ENCODE assay signal across 8 cellular contexts in genomic region chr5:91381134-91381773, GRCh38. TPM values are rescaled to one million over a fixed set of nuclear protein-coding genes. Genes with fewer than 3 reads are reported as not detected.
DNase-seq lines count a peak whose midpoint lies in the region; ATAC-seq and TF ChIP-seq lines count a peak whose summit lies in the region.

No MANE protein-coding gene starts in this region.

- peak in 1 of 2 donors; percentile 85 for TF ChIP-seq EP300 in tibial nerve (IDR thresholded peaks at IDR 0.05)

- peak overlapping the region; percentile 96 for H3K27ac Mint-ChIP-seq in activated T-cell treated with anti-CD3 and anti-CD28 coated beads, Interleukin-2, amount 50 U/mL, for 72 hours

- 0 to 1% methylated on average over 9 of the region's 9 CpGs for WGBS in tibial nerve, 2 donors

- H3K4me3 ChIP-seq in adipocyte (ENCODE audit: low read length), result peak overlapping the region; percentile 99
- peak overlapping the region; percentile 54 to 82 (median 76) for H3K4me3 ChIP-seq in tibial nerve

- H3K4me1 ChIP-seq in adipocyte (ENCODE audit: control insufficient read depth, insufficient read depth, low read length), result peaks cover 33% of the 10 kb centered on the region
- H3K4me1 ChIP-seq in tibial nerve, result peaks cover 6 to 39% (median 14%) of the 10 kb centered on the region in 4 donors

- peak overlapping the region; percentile 98 for H3K9ac ChIP-seq in adipocyte (ENCODE audit: low read length)

- no peaks in the 10 kb centered on the region for H3K27me3 ChIP-seq in adipocyte (replicated peaks; ENCODE audit: control insufficient read depth, insufficient read depth, low read length)
- H3K27me3 ChIP-seq in layer of hippocampus (ENCODE audit: control insufficient read depth, insufficient read depth, low read length), result no peaks in the 10 kb centered on the region
- H3K27me3 ChIP-seq in tibial nerve, result no peaks in the 10 kb centered on the region

- H3K4me3 Mint-ChIP-seq in activated T-cell treated with anti-CD3 and anti-CD28 coated beads, Interleukin-2, amount 50 U/mL, for 72 hours, result peak overlapping the region; percentile 94 to 98

- H3K27ac ChIP-seq in layer of hippocampus (ENCODE audit: low read depth, low read length), result peak overlapping the region; percentile 100
- H3K27ac ChIP-seq in tibial nerve, result peak overlapping the region; percentile 97 to 99 (median 98)

- TF ChIP-seq CTCF in tibial nerve (IDR thresholded peaks at IDR 0.05), result no peak

- H3K36me3 ChIP-seq in adipocyte (ENCODE audit: control insufficient read depth, insufficient read depth, low read length, severe bottlenecking) (peaks cover 22% of the 10 kb centered on the region), tibial nerve (no peaks in the 10 kb centered on the region)

- ATAC-seq in activated T-cell treated with anti-CD3 and anti-CD28 coated beads, Interleukin-2, amount 50 U/mL, for 72 hours (replicated peaks in 1 of 2), result no peak
- no peak for ATAC-seq in GM21390 (IDR thresholded peaks at IDR 0.05; ENCODE audit: unreplicated experiment)
- ATAC-seq in GM18867 (IDR thresholded peaks at IDR 0.05; ENCODE audit: unreplicated experiment), result no peak

- no peaks in the 10 kb centered on the region for H3K9me3 Mint-ChIP-seq in activated T-cell treated with anti-CD3 and anti-CD28 coated beads, Interleukin-2, amount 50 U/mL, for 72 hours

- TF ChIP-seq POLR2A in tibial nerve (IDR thresholded peaks at IDR 0.05), result peak; percentile 43 to 94

- peaks cover 35% of the 10 kb centered on the region for H3K4me1 Mint-ChIP-seq in activated T-cell treated with anti-CD3 and anti-CD28 coated beads, Interleukin-2, amount 50 U/mL, for 72 hours (ENCODE audit: low read depth)

- peaks cover 4 to 8% of the 10 kb centered on the region in 2 donors for H3K36me3 Mint-ChIP-seq in activated T-cell treated with anti-CD3 and anti-CD28 coated beads, Interleukin-2, amount 50 U/mL, for 72 hours (ENCODE audit: insufficient read depth in 2 of 2)

- no peak for DNase-seq in activated T-cell treated with anti-CD3 and anti-CD28 coated beads, Interleukin-2, amount 50 U/mL, for 72 hours
- no peak for DNase-seq in activated T-cell treated with anti-CD3 and anti-CD28 coated beads, Interleukin-2, amount 50 U/mL, for 1 hour
- DNase-seq in adipocyte (ENCODE audit: low read depth) (no peak), tibial nerve (ENCODE audit: low spot score in 2 of 2) (no peak), hypothalamus (lab: John Stamatoyannopoulos, UW) (no peak)

- no peaks in the 10 kb centered on the region for H3K27me3 Mint-ChIP-seq in activated T-cell treated with anti-CD3 and anti-CD28 coated beads, Interleukin-2, amount 50 U/mL, for 72 hours (ENCODE audit: low read depth)

- no peaks in the 10 kb centered on the region for H3K9me3 ChIP-seq in adipocyte (ENCODE audit: control insufficient read depth, low read length)
- no peaks in the 10 kb centered on the region for H3K9me3 ChIP-seq in tibial nerve

RNA-seq across cellular contexts. Expression of gene ARRDC3, which starts 1.9 kb away (rescaled TPM):
- total RNA-seq in activated T-cell treated with anti-CD3 and anti-CD28 coated beads, Interleukin-2, amount 50 U/mL, for 72 hours, result 10 to 100 TPM; 12.8 to 21.1 TPM
- total RNA-seq in tibial nerve, result 100 to 1,000 TPM in 1 of 4 donors, 10 to 100 TPM in 3; 58.2 to 121 (median 76.1) TPM
